Comparison of ENCODE assay signal across 1 cellular context in the genomic region with DNA sequence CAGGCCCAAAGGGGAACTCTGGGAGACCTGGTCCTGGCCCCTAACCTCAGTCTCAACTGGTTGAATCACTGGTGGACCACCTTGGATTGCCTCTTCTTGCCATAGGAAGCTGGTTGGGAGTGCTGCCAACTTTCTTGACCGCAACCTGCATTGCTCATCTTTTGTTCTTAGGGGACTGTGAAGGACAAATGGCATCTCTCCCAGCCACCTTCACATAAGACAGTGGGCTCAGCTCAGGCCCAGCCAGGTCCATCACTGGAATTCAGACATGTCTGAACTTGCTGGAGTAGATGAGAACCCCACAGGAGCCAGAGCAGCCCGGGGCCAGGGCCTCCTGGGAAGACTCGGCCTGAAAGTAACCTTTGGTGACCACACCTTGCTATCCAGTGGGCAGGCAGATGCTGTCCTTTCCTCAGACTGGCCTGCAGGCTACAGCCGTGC.
TF ChIP-seq lines count a peak whose summit lies in the region.

No MANE protein-coding gene starts in this region.

TF ChIP-seq in SK-N-SH, 30 proteins besides CTCF, POLR2A, EP300 and RAD21 (continued from another document):
- TF ChIP-seq, protein P1, sequence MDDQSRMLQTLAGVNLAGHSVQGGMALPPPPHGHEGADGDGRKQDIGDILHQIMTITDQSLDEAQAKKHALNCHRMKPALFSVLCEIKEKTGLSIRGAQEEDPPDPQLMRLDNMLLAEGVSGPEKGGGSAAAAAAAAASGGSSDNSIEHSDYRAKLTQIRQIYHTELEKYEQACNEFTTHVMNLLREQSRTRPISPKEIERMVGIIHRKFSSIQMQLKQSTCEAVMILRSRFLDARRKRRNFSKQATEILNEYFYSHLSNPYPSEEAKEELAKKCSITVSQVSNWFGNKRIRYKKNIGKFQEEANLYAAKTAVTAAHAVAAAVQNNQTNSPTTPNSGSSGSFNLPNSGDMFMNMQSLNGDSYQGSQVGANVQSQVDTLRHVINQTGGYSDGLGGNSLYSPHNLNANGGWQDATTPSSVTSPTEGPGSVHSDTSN (IDR thresholded peaks at IDR 0.05), result peak; percentile 9; the same call in 1 of the 2 replicates
- TF ChIP-seq RFX5 (IDR thresholded peaks at IDR 0.05; ENCODE audit: low read length) (no peak), SIN3A (IDR thresholded peaks at IDR 0.05; ENCODE audit: borderline replicate concordance, low read depth, low read length) (no peak), TEAD4 (IDR thresholded peaks at IDR 0.05; ENCODE audit: borderline replicate concordance, insufficient read depth) (0 out of 2 replicates have a peak, but pooled peaks have one; percentile 35), RXRA (IDR thresholded peaks at IDR 0.05; ENCODE audit: borderline replicate concordance, low read depth) (peak; percentile 77), FOSL2 (IDR thresholded peaks at IDR 0.05; ENCODE audit: borderline replicate concordance, low read depth) (peak; percentile 46), POLR2AphosphoS5 (IDR thresholded peaks at IDR 0.05; ENCODE audit: low read depth, low read length) (no peak; the same call in 1 of the 2 replicates), FOXJ3 (CRISPR knock-in tag; IDR thresholded peaks at IDR 0.05) (no peak), GABPA (IDR thresholded peaks at IDR 0.05; ENCODE audit: low read depth) (no peak), MXI1 (IDR thresholded peaks at IDR 0.05; ENCODE audit: low read depth, low read length) (no peak), NFIC (IDR thresholded peaks at IDR 0.05; ENCODE audit: borderline replicate concordance) (peak; percentile 90), EZH2phosphoT487 (IDR thresholded peaks at IDR 0.05; ENCODE audit: borderline replicate concordance, low read depth) (no peak), ELF1 (IDR thresholded peaks at IDR 0.05) (no peak)
- TF ChIP-seq, protein P2, sequence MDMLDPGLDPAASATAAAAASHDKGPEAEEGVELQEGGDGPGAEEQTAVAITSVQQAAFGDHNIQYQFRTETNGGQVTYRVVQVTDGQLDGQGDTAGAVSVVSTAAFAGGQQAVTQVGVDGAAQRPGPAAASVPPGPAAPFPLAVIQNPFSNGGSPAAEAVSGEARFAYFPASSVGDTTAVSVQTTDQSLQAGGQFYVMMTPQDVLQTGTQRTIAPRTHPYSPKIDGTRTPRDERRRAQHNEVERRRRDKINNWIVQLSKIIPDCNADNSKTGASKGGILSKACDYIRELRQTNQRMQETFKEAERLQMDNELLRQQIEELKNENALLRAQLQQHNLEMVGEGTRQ (IDR thresholded peaks at IDR 0.05; ENCODE audit: borderline replicate concordance, low read depth, low read length), result no peak
